ENCODE assay signal across 18 cellular contexts in genomic region chr9:109813310-109813709, GRCh38. TPM values are rescaled to one million over a fixed set of nuclear protein-coding genes. Genes with fewer than 3 reads are reported as not detected.
DNase-seq lines count a peak whose midpoint lies in the region; ATAC-seq, FAIRE-seq and TF ChIP-seq lines count a peak whose summit lies in the region.
"Had no signal": no experiment of that assay in that cellular context is flagged by ENCODE, and none has a peak within 500 bp of the region (broad histone marks: within the 10 kb centered on the region; RNA-seq: fewer than 3 reads in every experiment).

No MANE protein-coding gene starts in this region.

- DNase-seq in SK-N-MC (ENCODE audit: low read depth, low spot score) = no peak
- no peak for DNase-seq in HepG2 (ENCODE audit: low spot score)
- DNase-seq in renal cortical epithelial cell (ENCODE audit: low read depth) = peak; percentile 29
- DNase-seq in tibial artery = no peak
- DNase-seq in MM.1S = no peak
- DNase-seq: 8988T; ACHN; CD8-positive, alpha-beta T cell; COR-L47; DND-41; GDM1; GOT3; H9 had no signal

- POLR2A ChIA-PET in HepG2 (lab: Yijun Ruan, JAX) = no interaction called here

- FAIRE-seq in HepG2 (lab: Jason Lieb, UNC) = no peak
- FAIRE-seq: GM12892, GM19239 had no signal

- H3K4me3 ChIP-seq in BLaER1 (no peak overlapping the region), SK-N-MC (peak overlapping the region; percentile 20; the same call in 1 of the 2 replicates), HepG2 (replicated peaks in 1 of 3; ENCODE audit: insufficient read depth in 1 of 3, low read depth in 2 of 3, low read length in 3 of 3) (no peak overlapping the region), tibial artery (no peak overlapping the region), MM.1S (ENCODE audit: low read length) (no peak overlapping the region)

- no peaks in the 10 kb centered on the region for H4K20me1 ChIP-seq in BLaER1
- H4K20me1 ChIP-seq in HepG2 (ENCODE audit: insufficient read depth, low read length) = no peaks in the 10 kb centered on the region
- H4K20me1 ChIP-seq in MM.1S (ENCODE audit: insufficient read depth, low read length) = no peaks in the 10 kb centered on the region

- H3K4me1 ChIP-seq in BLaER1 (peaks cover 9% of the 10 kb centered on the region), HepG2 (ENCODE audit: insufficient read depth, low read length) (peaks cover 23% of the 10 kb centered on the region), tibial artery (peaks cover 0 to 38% (median 21%) of the 10 kb centered on the region in 4 donors), MM.1S (ENCODE audit: low read length) (no peaks in the 10 kb centered on the region)

- H3K27ac ChIP-seq in BLaER1 (no peak overlapping the region), SK-N-MC (no peak overlapping the region; the same call in 1 of the 2 replicates), HepG2 (ENCODE audit: extremely low read length, insufficient read depth, low read length) (no peak overlapping the region), tibial artery (no peak overlapping the region), MM.1S (ENCODE audit: low read length) (no peak overlapping the region)
- H3K27ac ChIP-seq: C4-2B had no signal

- H3K9me3 ChIP-seq in BLaER1 (0 out of 2 replicates have a peak, but pooled peaks cover 5% of the 10 kb centered on the region), SK-N-MC (ENCODE audit: low read depth, low read length) (no peaks in the 10 kb centered on the region), HepG2 (ENCODE audit: low read length) (no peaks in the 10 kb centered on the region), tibial artery (no peaks in the 10 kb centered on the region), MM.1S (replicated peaks; ENCODE audit: insufficient read depth, low read length) (no peaks in the 10 kb centered on the region)

- BruUV-seq in HepG2 (replicated peaks; lab: Mats Ljungman, UMichigan) = no TSS peak

- intact Hi-C loops in HepG2 (cut with micrococcal nuclease; ENCODE audit: unreplicated experiment) = loop anchor here (10.0 kb wide), 1 partner anchor 69 kb away; no protein-coding TSS in a partner anchor
- intact Hi-C loops in tibial artery (cut with DNase I; ENCODE audit: low total_unique reads) = no loop called here

- in situ Hi-C loops in HepG2 (cut with HindIII; ENCODE audit: extremely low pct_ligation_motif_present, low pct_unique_long_range_greater_than_20kb) = no loop called here

- TF ChIP-seq CTCF in HepG2 (CRISPR knock-in tag; IDR thresholded peaks at IDR 0.05) = no peak
- no peak for TF ChIP-seq CTCF in tibial artery (IDR thresholded peaks at IDR 0.05)
- no peak for TF ChIP-seq CTCF in MM.1S (IDR thresholded peaks at IDR 0.05; ENCODE audit: low read length)

- 63% methylated on average over 4 of the region's 4 CpGs for WGBS in HepG2 (ENCODE audit: low lambda C conversion rate)

- H3K79me2 ChIP-seq in HepG2 (ENCODE audit: insufficient read depth, low read length) = no peaks in the 10 kb centered on the region
- no peaks in the 10 kb centered on the region for H3K79me2 ChIP-seq in MM.1S (ENCODE audit: low read length)

- ATAC-seq in HepG2 = no peak
- no peak for ATAC-seq in GM19023 (IDR thresholded peaks at IDR 0.05; ENCODE audit: unreplicated experiment)
- ATAC-seq: CD8-positive, alpha-beta T cell had no signal

- no peak overlapping the region for H3K9ac ChIP-seq in BLaER1
- H3K9ac ChIP-seq in SK-N-MC (ENCODE audit: insufficient read length) = no peak overlapping the region
- H3K9ac ChIP-seq in HepG2 (ENCODE audit: insufficient read depth, low read depth, low read length) = no peak overlapping the region
- no peak overlapping the region for H3K9ac ChIP-seq in MM.1S (ENCODE audit: low read length)

- H3K27me3 ChIP-seq in BLaER1 = no peaks in the 10 kb centered on the region
- no peaks in the 10 kb centered on the region for H3K27me3 ChIP-seq in HepG2 (ENCODE audit: control insufficient read depth in 1 of 2, insufficient read depth in 2 of 2, low read length in 2 of 2)
- no peaks in the 10 kb centered on the region for H3K27me3 ChIP-seq in tibial artery
- no peaks in the 10 kb centered on the region for H3K27me3 ChIP-seq in MM.1S (replicated peaks; ENCODE audit: insufficient read depth, low read length)

- TF ChIP-seq RAD21 in HepG2 (CRISPR knock-in tag; IDR thresholded peaks at IDR 0.05) = no peak

- CTCF ChIA-PET in HepG2 (lab: Yijun Ruan, JAX; ENCODE audit: low intra/inter-chr PET ratio, low total read pairs) = no interaction called here

- H3K4me2 ChIP-seq in BLaER1 = peak overlapping the region; percentile 36
- no peak overlapping the region for H3K4me2 ChIP-seq in HepG2 (ENCODE audit: low read depth, low read length)
- no peak overlapping the region for H3K4me2 ChIP-seq in MM.1S (ENCODE audit: low read depth, low read length)

- no peaks in the 10 kb centered on the region for H3F3A ChIP-seq in MM.1S (ENCODE audit: insufficient read depth, low read length)

- TF ChIP-seq POLR2A in HepG2 (IDR thresholded peaks at IDR 0.05; ENCODE audit: insufficient read depth in 1 of 2, low read depth in 2 of 2, low read length in 2 of 2) = no peak

- H3K9me2 ChIP-seq in MM.1S (replicated peaks; ENCODE audit: insufficient read depth, low read length) = no peaks in the 10 kb centered on the region

- H2AFZ ChIP-seq in HepG2 (ENCODE audit: low read length) (no peak overlapping the region), MM.1S (ENCODE audit: low read length) (no peak overlapping the region)

- no peaks in the 10 kb centered on the region for H3K36me3 ChIP-seq in BLaER1
- H3K36me3 ChIP-seq in SK-N-MC (ENCODE audit: insufficient read depth, low read length) = no peaks in the 10 kb centered on the region; the same call in 1 of the 2 replicates
- H3K36me3 ChIP-seq in HepG2 (replicated peaks in 1 of 2; ENCODE audit: control insufficient read depth in 1 of 2, insufficient read depth in 2 of 2, low read length in 2 of 2) = no peaks in the 10 kb centered on the region
- H3K36me3 ChIP-seq in tibial artery = no peaks in the 10 kb centered on the region
- no peaks in the 10 kb centered on the region for H3K36me3 ChIP-seq in MM.1S (replicated peaks; ENCODE audit: insufficient read depth, low read length)

- TF ChIP-seq EP300 in HepG2 (IDR thresholded peaks at IDR 0.05; ENCODE audit: low read depth in 2 of 2, low read length in 2 of 2) = no peak
- TF ChIP-seq EP300 in HepG2 (CRISPR knock-in tag; IDR thresholded peaks at IDR 0.05; ENCODE audit: borderline replicate concordance) = no peak

TF ChIP-seq in HepG2, 621 proteins besides CTCF, POLR2A, EP300 and RAD21:
- TF ChIP-seq TOPORS (CRISPR knock-in tag; IDR thresholded peaks at IDR 0.05) (no peak), CREB1 (IDR thresholded peaks at IDR 0.05) (0 out of 2 replicates have a peak, but pooled peaks have one; percentile 36), CREB1 (CRISPR knock-in tag; IDR thresholded peaks at IDR 0.05) (no peak), NFE2L2 (IDR thresholded peaks at IDR 0.05; ENCODE audit: low read length) (peak; percentile 55), BATF2 (CRISPR knock-in tag; IDR thresholded peaks at IDR 0.05) (no peak), ATF7 (IDR thresholded peaks at IDR 0.05) (0 out of 2 replicates have a peak, but pooled peaks have one; percentile 24), ATF7 (CRISPR knock-in tag; IDR thresholded peaks at IDR 0.05) (no peak), MAFK (conservative IDR thresholded peaks at IDR 0.05 in 1 of 2, IDR thresholded peaks at IDR 0.05 in 1 of 2; ENCODE audit: low read length in 2 of 2) (peak; percentile 73 to 84), CBX2 (IDR thresholded peaks at IDR 0.05; ENCODE audit: low read depth, low read length) (no peak), CBX2 (CRISPR knock-in tag; IDR thresholded peaks at IDR 0.05; ENCODE audit: low read depth) (no peak), ZNF740 (CRISPR knock-in tag; IDR thresholded peaks at IDR 0.05) (no peak), PTBP1 (IDR thresholded peaks at IDR 0.05; ENCODE audit: low read depth, low read length, poor library complexity, severe bottlenecking) (no peak), IKZF1 (IDR thresholded peaks at IDR 0.05) (no peak), MAFF (IDR thresholded peaks at IDR 0.05; ENCODE audit: low read depth, low read length) (peak; percentile 81)

RNA-seq across cellular contexts. Expression of gene PALM2AKAP2, which starts 33.3 kb away (rescaled TPM):
- 1.5 and 1.8 TPM in 2 replicates for total RNA-seq in HepG2 (2016; rRNA removed; fragmentation: Illumina TruSeq; extraction: Trizol)
- 0.18 TPM in 1 of 2 replicates, not detected in the other for total RNA-seq in HepG2 (2016; cell fraction: cytosol; rRNA removed; fragmentation: Illumina TruSeq; extraction: Trizol; ENCODE audit: low read depth)
- total RNA-seq in HepG2 (2016; cell fraction: insoluble cytoplasmic fraction; rRNA removed; fragmentation: Illumina TruSeq; extraction: Trizol) = 1.1 and 1.7 TPM in 2 replicates
- 0.56 and 1.2 TPM in 2 replicates for total RNA-seq in HepG2 (2016; cell fraction: membrane; rRNA removed; fragmentation: Illumina TruSeq; extraction: Trizol)
- total RNA-seq in HepG2 (2016; cell fraction: nucleus; rRNA removed; fragmentation: Illumina TruSeq; extraction: Trizol) = 0.34 and 0.87 TPM in 2 replicates
- 0.14 and 0.25 TPM in 2 replicates for polyA plus RNA-seq in HepG2 (2011; rRNA removed)
- 0.11 and 0.24 TPM in 2 replicates for polyA plus RNA-seq in HepG2 (2011; cell fraction: cytosol; rRNA removed)
- 0.16 and 0.31 TPM in 2 replicates for polyA plus RNA-seq in HepG2 (2011; cell fraction: nucleus; rRNA removed)
- 0.63 and 0.75 TPM in 2 replicates for polyA plus RNA-seq in HepG2 (2012)
- polyA plus RNA-seq in HepG2 (2016; cell fraction: cytosol; fragmentation: Illumina TruSeq; extraction: Trizol; ENCODE audit: low read depth) = not detected in 2 replicates
- polyA plus RNA-seq in HepG2 (2016; cell fraction: insoluble cytoplasmic fraction; fragmentation: Illumina TruSeq; extraction: Trizol; ENCODE audit: low read depth) = 0.19 TPM in 1 of 2 replicates, not detected in the other
- not detected in 2 replicates for polyA plus RNA-seq in HepG2 (2016; cell fraction: membrane; fragmentation: Illumina TruSeq; extraction: Trizol; ENCODE audit: low read depth)
- polyA plus RNA-seq in HepG2 (2016; cell fraction: nucleus; fragmentation: Illumina TruSeq; extraction: Trizol; ENCODE audit: insufficient read depth, low read depth) = 0.26 and 0.41 TPM in 2 replicates
- polyA minus RNA-seq in HepG2 (2011; rRNA and poly(A)+ RNA removed; ENCODE audit: low replicate concordance) = 0.04 TPM in 1 of 2 replicates, not detected in the other
- 0.20 and 0.88 TPM in 2 replicates for polyA minus RNA-seq in HepG2 (2011; cell fraction: cytosol; rRNA and poly(A)+ RNA removed)
- 0.87 and 1.5 TPM in 2 replicates for polyA minus RNA-seq in HepG2 (2011; cell fraction: nucleus; rRNA and poly(A)+ RNA removed)
- total RNA-seq in renal cortical epithelial cell = 1.0 and 20.4 TPM in 2 replicates
- total RNA-seq: CD8-positive, alpha-beta T cell had no signal
